In the genomic region with DNA sequence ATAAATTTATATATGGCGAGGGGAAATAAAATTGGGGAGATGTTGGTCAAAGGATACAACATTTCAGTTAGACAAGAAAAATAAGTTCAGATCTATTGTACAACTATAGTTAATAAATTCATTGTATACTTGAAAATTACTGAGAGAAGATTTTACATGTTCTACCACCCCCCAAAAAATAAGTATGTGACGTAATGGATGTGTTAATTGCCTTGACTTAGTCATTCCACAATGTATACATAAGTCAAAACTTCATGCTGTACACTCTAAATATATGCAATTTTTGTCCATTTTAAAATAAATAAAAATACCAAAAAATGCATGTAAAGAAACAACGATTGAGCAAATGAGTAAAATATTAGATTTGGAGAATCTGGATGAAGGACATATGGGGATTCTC, we compare ENCODE assay signal across 9 cellular contexts. TPM values are rescaled to one million over a fixed set of nuclear protein-coding genes. Genes with fewer than 3 reads are reported as not detected.
DNase-seq lines count a peak whose midpoint lies in the region; ATAC-seq and TF ChIP-seq lines count a peak whose summit lies in the region.
"Had no signal": no experiment of that assay in that cellular context is flagged by ENCODE, and none has a peak within 500 bp of the region (broad histone marks: within the 10 kb centered on the region; RNA-seq: fewer than 3 reads in every experiment).

No MANE protein-coding gene starts in this region.

- DNase-seq in T-helper 2 cell treated with Interferon-gamma antibody and Interleukin-4, amounts not matched to agents 5 μg/mL and 100 μg/mL, for 36 hours (ENCODE audit: low spot score): no peak
- DNase-seq in T-helper 2 cell (no peak), glutamatergic neuron (no peak), iPS-NIHi11 (ENCODE audit: low spot score) (no peak)
- no peak for DNase-seq in activated CD4-positive, alpha-beta memory T cell treated with anti-CD3 and anti-CD28 coated beads for 36 hours
- DNase-seq in stimulated activated naive CD8-positive, alpha-beta T cell treated with anti-CD3 and anti-CD28 coated beads, Interleukin-15, amount 100 ng/mL, for 72 hours: no peak
- DNase-seq: retina had no signal

- peaks cover 9% of the 10 kb centered on the region for H3K4me1 Mint-ChIP-seq in T-helper 2 cell treated with Interferon-gamma antibody and Interleukin-4, amounts not matched to agents 5 μg/mL and 100 μg/mL, for 36 hours (ENCODE audit: low read depth)
- peaks cover 25% of the 10 kb centered on the region for H3K4me1 Mint-ChIP-seq in activated CD4-positive, alpha-beta memory T cell treated with anti-CD3 and anti-CD28 coated beads for 36 hours (ENCODE audit: low read depth)
- H3K4me1 Mint-ChIP-seq in glutamatergic neuron (ENCODE audit: low read depth, unreplicated experiment): peaks cover 6% of the 10 kb centered on the region
- peaks cover 34% of the 10 kb centered on the region for H3K4me1 Mint-ChIP-seq in stimulated activated naive CD8-positive, alpha-beta T cell treated with anti-CD3 and anti-CD28 coated beads, Interleukin-15, amount 100 ng/mL, for 72 hours

- POLR2A ChIA-PET in activated CD4-positive, alpha-beta memory T cell treated with anti-CD3 and anti-CD28 coated beads for 36 hours (lab: Charles Lee): interaction anchor here (0.8 kb wide), 1 partner anchor 40 kb away, joined by 5 read pairs; no protein-coding TSS in a partner anchor

- intact Hi-C loops in activated CD4-positive, alpha-beta memory T cell treated with anti-CD3 and anti-CD28 coated beads for 36 hours (cut with micrococcal nuclease): loop anchor here (5.0 kb wide), 1 partner anchor 78 kb away; no protein-coding TSS in a partner anchor

- no peak for ATAC-seq in stimulated activated naive CD8-positive, alpha-beta T cell treated with anti-CD3 and anti-CD28 coated beads, Interleukin-15, amount 100 ng/mL, for 72 hours
- ATAC-seq in GM19351 (IDR thresholded peaks at IDR 0.05; ENCODE audit: unreplicated experiment) (no peak), GM18868 (IDR thresholded peaks at IDR 0.05; ENCODE audit: unreplicated experiment) (no peak)

- no peaks in the 10 kb centered on the region for H3K9me3 Mint-ChIP-seq in T-helper 2 cell treated with Interferon-gamma antibody and Interleukin-4, amounts not matched to agents 5 μg/mL and 100 μg/mL, for 36 hours
- H3K9me3 Mint-ChIP-seq in activated CD4-positive, alpha-beta memory T cell treated with anti-CD3 and anti-CD28 coated beads for 36 hours: no peaks in the 10 kb centered on the region
- H3K9me3 Mint-ChIP-seq in glutamatergic neuron (ENCODE audit: unreplicated experiment): peaks cover 3% of the 10 kb centered on the region
- H3K9me3 Mint-ChIP-seq in stimulated activated naive CD8-positive, alpha-beta T cell treated with anti-CD3 and anti-CD28 coated beads, Interleukin-15, amount 100 ng/mL, for 72 hours: no peaks in the 10 kb centered on the region

- CTCF ChIA-PET in activated CD4-positive, alpha-beta memory T cell treated with anti-CD3 and anti-CD28 coated beads for 36 hours (lab: Charles Lee): no interaction called here

- peaks cover 12% of the 10 kb centered on the region for H3K36me3 Mint-ChIP-seq in T-helper 2 cell treated with Interferon-gamma antibody and Interleukin-4, amounts not matched to agents 5 μg/mL and 100 μg/mL, for 36 hours (ENCODE audit: low read depth)
- peaks cover 4% of the 10 kb centered on the region for H3K36me3 Mint-ChIP-seq in activated CD4-positive, alpha-beta memory T cell treated with anti-CD3 and anti-CD28 coated beads for 36 hours
- H3K36me3 Mint-ChIP-seq in glutamatergic neuron (ENCODE audit: unreplicated experiment): no peaks in the 10 kb centered on the region

- H3K27ac Mint-ChIP-seq in T-helper 2 cell treated with Interferon-gamma antibody and Interleukin-4, amounts not matched to agents 5 μg/mL and 100 μg/mL, for 36 hours: peak overlapping the region; percentile 84
- H3K27ac Mint-ChIP-seq in activated CD4-positive, alpha-beta memory T cell treated with anti-CD3 and anti-CD28 coated beads for 36 hours: peak overlapping the region; percentile 87
- peak overlapping the region; percentile 70 for H3K27ac Mint-ChIP-seq in glutamatergic neuron (ENCODE audit: unreplicated experiment)
- peak overlapping the region; percentile 80 to 88 for H3K27ac Mint-ChIP-seq in stimulated activated naive CD8-positive, alpha-beta T cell treated with anti-CD3 and anti-CD28 coated beads, Interleukin-15, amount 100 ng/mL, for 72 hours

- TF ChIP-seq CTCF in glutamatergic neuron (IDR thresholded peaks at IDR 0.05; ENCODE audit: partially characterized antibody, unreplicated experiment): no peak

- H3K4me3 Mint-ChIP-seq in T-helper 2 cell treated with Interferon-gamma antibody and Interleukin-4, amounts not matched to agents 5 μg/mL and 100 μg/mL, for 36 hours: peak overlapping the region; percentile 96
- peak overlapping the region; percentile 83 for H3K4me3 Mint-ChIP-seq in activated CD4-positive, alpha-beta memory T cell treated with anti-CD3 and anti-CD28 coated beads for 36 hours
- H3K4me3 Mint-ChIP-seq in glutamatergic neuron (ENCODE audit: unreplicated experiment): peak overlapping the region; percentile 99
- H3K4me3 Mint-ChIP-seq in stimulated activated naive CD8-positive, alpha-beta T cell treated with anti-CD3 and anti-CD28 coated beads, Interleukin-15, amount 100 ng/mL, for 72 hours: peak overlapping the region; percentile 57 to 96

- no peaks in the 10 kb centered on the region for H3K27me3 Mint-ChIP-seq in T-helper 2 cell treated with Interferon-gamma antibody and Interleukin-4, amounts not matched to agents 5 μg/mL and 100 μg/mL, for 36 hours (ENCODE audit: low read depth)
- no peaks in the 10 kb centered on the region for H3K27me3 Mint-ChIP-seq in activated CD4-positive, alpha-beta memory T cell treated with anti-CD3 and anti-CD28 coated beads for 36 hours
- peaks cover 3% of the 10 kb centered on the region for H3K27me3 Mint-ChIP-seq in glutamatergic neuron (ENCODE audit: unreplicated experiment)
- no peaks in the 10 kb centered on the region for H3K27me3 Mint-ChIP-seq in stimulated activated naive CD8-positive, alpha-beta T cell treated with anti-CD3 and anti-CD28 coated beads, Interleukin-15, amount 100 ng/mL, for 72 hours

RNA-seq across cellular contexts. Expression of a gene that starts 1.8 kb away (rescaled TPM):
- 10 to 100 TPM; 25.7 to 27.7 TPM for total RNA-seq in activated CD4-positive, alpha-beta memory T cell treated with anti-CD3 and anti-CD28 coated beads for 36 hours
- total RNA-seq in glutamatergic neuron (ENCODE audit: unreplicated experiment): 190 TPM

RNA-seq across cellular contexts. Expression of a gene that starts 16.1 kb away (rescaled TPM):
- 10 to 100 TPM; 64.3 to 68.8 TPM for total RNA-seq in activated CD4-positive, alpha-beta memory T cell treated with anti-CD3 and anti-CD28 coated beads for 36 hours
- total RNA-seq in glutamatergic neuron (ENCODE audit: unreplicated experiment): 181 TPM

RNA-seq across cellular contexts. Expression of a gene that starts 41.0 kb away (rescaled TPM):
- total RNA-seq in activated CD4-positive, alpha-beta memory T cell treated with anti-CD3 and anti-CD28 coated beads for 36 hours: 100 to 1,000 TPM; 266 to 278 TPM
- 503 TPM for total RNA-seq in glutamatergic neuron (ENCODE audit: unreplicated experiment)
